In genomic region chr1:225868631-225869330, GRCh38 we compare ENCODE assay signal across 1 cellular context.
TF ChIP-seq lines count a peak whose summit lies in the region.

No MANE protein-coding gene starts in this region.

TF ChIP-seq in HEK293, 187 proteins besides CTCF, POLR2A, EP300 and RAD21 (continued from another document):
- TF ChIP-seq PRDM2 (tag by site-specific recombination; IDR thresholded peaks at IDR 0.05; ENCODE audit: borderline replicate concordance) (no peak), KLF17 (tag by site-specific recombination; IDR thresholded peaks at IDR 0.05) (peak; percentile 13; the same call in 1 of the 2 replicates)
